In the genomic region with DNA sequence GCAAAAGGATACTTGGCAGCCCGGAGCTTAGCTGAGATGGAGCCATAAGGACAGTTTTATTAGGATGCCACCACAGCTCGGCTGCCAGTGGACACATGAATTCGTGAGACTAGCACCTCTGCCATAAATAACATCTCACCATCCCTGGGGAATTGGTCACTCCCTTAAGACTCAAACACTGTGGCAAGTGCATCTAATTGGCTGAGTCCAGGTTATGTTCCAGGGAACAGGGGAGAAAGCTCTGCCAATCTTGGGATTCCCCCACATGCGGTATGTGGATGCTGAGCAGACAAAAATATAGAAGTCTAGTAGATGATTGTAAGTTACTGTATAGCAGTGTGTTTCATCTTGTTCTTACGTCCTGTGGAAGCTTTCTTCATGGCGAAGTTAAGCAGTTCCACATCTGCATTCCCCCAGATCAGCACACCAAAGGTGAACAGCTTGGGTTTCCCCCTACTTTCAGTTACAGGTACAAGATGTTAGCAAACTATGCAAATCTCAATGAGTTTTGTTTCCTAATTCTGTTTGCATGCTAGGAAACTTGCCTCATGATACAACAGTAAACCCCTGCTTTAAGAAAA, we compare ENCODE assay signal across 10 cellular contexts.
A peak's percentile ranks its signal among the peaks of the same experiment; 100 is the strongest.
DNase-seq lines count a peak whose midpoint lies in the region; ATAC-seq, FAIRE-seq and TF ChIP-seq lines count a peak whose summit lies in the region.
"Had no signal": no experiment of that assay in that cellular context is flagged by ENCODE, and none has a peak within 500 bp of the region (broad histone marks: within the 10 kb centered on the region; RNA-seq: fewer than 3 reads in every experiment).

No MANE protein-coding gene starts in this region.

- no peak for TF ChIP-seq RAD21 in HepG2 (CRISPR knock-in tag; IDR thresholded peaks at IDR 0.05)

- H3K9me2 ChIP-seq in PC-3 (replicated peaks; ENCODE audit: low read length): no peaks in the 10 kb centered on the region

- no peak for FAIRE-seq in HepG2 (lab: Jason Lieb, UNC)

- no peaks in the 10 kb centered on the region for H3F3A ChIP-seq in PC-3 (ENCODE audit: low read length, unreplicated experiment)

- peak; percentile 53 for ATAC-seq in GM18519 (IDR thresholded peaks at IDR 0.05; ENCODE audit: low FRiP score, unreplicated experiment)
- peak; percentile 72 for ATAC-seq in GM21381 (IDR thresholded peaks at IDR 0.05; ENCODE audit: unreplicated experiment)
- ATAC-seq in HG03196 (IDR thresholded peaks at IDR 0.05; ENCODE audit: unreplicated experiment): peak; percentile 76
- ATAC-seq in mucosa of descending colon: peak; percentile 49
- no peak for ATAC-seq in PC-3
- no peak for ATAC-seq in HepG2

- 96% methylated on average over 6 of the region's 6 CpGs for WGBS in HepG2 (ENCODE audit: low lambda C conversion rate)

- H3K27me3 ChIP-seq in PC-3 (ENCODE audit: low read length) (no peaks in the 10 kb centered on the region), HepG2 (ENCODE audit: control insufficient read depth in 1 of 2, insufficient read depth in 2 of 2, low read length in 2 of 2) (no peaks in the 10 kb centered on the region; a peak in 1 of 5 replicates)

- intact Hi-C loops in mucosa of descending colon (cut with DNase I, micrococcal nuclease): no loop called here
- intact Hi-C loops in PC-3 (cut with micrococcal nuclease): no loop called here
- intact Hi-C loops in HepG2 (cut with micrococcal nuclease; ENCODE audit: unreplicated experiment): no loop called here
- intact Hi-C loops in posterior vena cava (cut with DNase I): no loop called here

- in situ Hi-C loops in G401 (cut with HindIII; ENCODE audit: low sequenced_read_pairs) (no loop called here), HepG2 (cut with HindIII; ENCODE audit: extremely low pct_ligation_motif_present, low pct_unique_long_range_greater_than_20kb) (no loop called here)

- BruUV-seq in PC-3 (replicated peaks; lab: Mats Ljungman, UMichigan) (no TSS peak), HepG2 (replicated peaks; lab: Mats Ljungman, UMichigan) (no TSS peak)

- no peaks in the 10 kb centered on the region for H3K36me3 ChIP-seq in mucosa of descending colon (ENCODE audit: low read depth)
- no peaks in the 10 kb centered on the region for H3K36me3 ChIP-seq in PC-3 (ENCODE audit: low read depth, low read length)
- H3K36me3 ChIP-seq in HepG2 (replicated peaks in 1 of 2; ENCODE audit: control insufficient read depth in 1 of 2, insufficient read depth in 2 of 2, low read length in 2 of 2): peaks cover 0 to 3% of the 10 kb centered on the region in 2 experiments; a peak in 1 of 5 replicates

- CTCF ChIA-PET in PC-3 (lab: Charles Lee): no interaction called here
- CTCF ChIA-PET in HepG2 (lab: Yijun Ruan, JAX; ENCODE audit: low intra/inter-chr PET ratio, low total read pairs): no interaction called here

- TF ChIP-seq POLR2A in HepG2 (IDR thresholded peaks at IDR 0.05; ENCODE audit: insufficient read depth in 1 of 2, low read depth in 2 of 2, low read length in 2 of 2): no peak

- H3K4me1 ChIP-seq in mucosa of descending colon (ENCODE audit: low read depth) (peaks cover 7% of the 10 kb centered on the region), PC-3 (ENCODE audit: insufficient read depth, low read length) (no peaks in the 10 kb centered on the region), HepG2 (ENCODE audit: insufficient read depth, low read length) (no peaks in the 10 kb centered on the region)

- TF ChIP-seq CTCF in mucosa of descending colon (IDR thresholded peaks at IDR 0.05) (no peak), PC-3 (conservative IDR thresholded peaks at IDR 0.05; ENCODE audit: low read depth, low read length) (no peak), HepG2 (CRISPR knock-in tag; IDR thresholded peaks at IDR 0.05) (no peak)

- TF ChIP-seq EP300 in HepG2 (IDR thresholded peaks at IDR 0.05; ENCODE audit: low read depth in 2 of 2, low read length in 2 of 2) (no peak), HepG2 (CRISPR knock-in tag; IDR thresholded peaks at IDR 0.05; ENCODE audit: borderline replicate concordance) (no peak)

- H3K4me3 ChIP-seq in mucosa of descending colon (no peak overlapping the region), PC-3 (ENCODE audit: low read length) (no peak overlapping the region), HepG2 (replicated peaks in 1 of 3; ENCODE audit: insufficient read depth in 1 of 3, low read depth in 2 of 3, low read length in 3 of 3) (no peak overlapping the region)
- H3K4me3 ChIP-seq: smooth muscle cell had no signal

- H3K79me2 ChIP-seq in PC-3 (ENCODE audit: low read length) (no peaks in the 10 kb centered on the region), HepG2 (ENCODE audit: insufficient read depth, low read length) (no peaks in the 10 kb centered on the region)

- H3K4me2 ChIP-seq in PC-3 (ENCODE audit: low read length) (no peak overlapping the region), HepG2 (ENCODE audit: low read depth, low read length) (no peak overlapping the region)
- H3K4me2 ChIP-seq: smooth muscle cell had no signal

- H2AFZ ChIP-seq in PC-3 (ENCODE audit: low read length) (no peak overlapping the region), HepG2 (ENCODE audit: low read length) (no peak overlapping the region)

- DNase-seq in mucosa of descending colon (no peak), G401 (ENCODE audit: low spot score) (no peak), PC-3 (no peak), HepG2 (ENCODE audit: low spot score) (no peak), posterior vena cava (ENCODE audit: low spot score) (no peak)
- DNase-seq: NCI-H446 treated with DMSO at 0.1 percent for 48 hours had no signal

- POLR2A ChIA-PET in PC-3 (lab: Charles Lee; ENCODE audit: unreplicated experiment) (no interaction called here), HepG2 (lab: Yijun Ruan, JAX) (no interaction called here)

- H3K27ac ChIP-seq in PC-3 (ENCODE audit: low read length) (no peak overlapping the region), HepG2 (ENCODE audit: extremely low read length, insufficient read depth, low read length) (no peak overlapping the region)

- no peaks in the 10 kb centered on the region for H3K9me3 ChIP-seq in mucosa of descending colon
- no peaks in the 10 kb centered on the region for H3K9me3 ChIP-seq in PC-3 (ENCODE audit: low read length)
- H3K9me3 ChIP-seq in HepG2 (ENCODE audit: low read length): no peaks in the 10 kb centered on the region

- H4K20me1 ChIP-seq in PC-3 (ENCODE audit: low read length): no peaks in the 10 kb centered on the region
- H4K20me1 ChIP-seq in HepG2 (ENCODE audit: insufficient read depth, low read length): no peaks in the 10 kb centered on the region

- no peak overlapping the region for H3K9ac ChIP-seq in PC-3 (ENCODE audit: low read length)
- H3K9ac ChIP-seq in HepG2 (ENCODE audit: insufficient read depth, low read depth, low read length): no peak overlapping the region

TF ChIP-seq in HepG2, 621 proteins besides CTCF, POLR2A, EP300 and RAD21:
- TF ChIP-seq HCFC1 (IDR thresholded peaks at IDR 0.05; ENCODE audit: low read depth, low read length) (no peak), MAFK (conservative IDR thresholded peaks at IDR 0.05 in 1 of 2, IDR thresholded peaks at IDR 0.05 in 1 of 2; ENCODE audit: low read length in 2 of 2) (0 out of 4 replicates have a peak, but pooled peaks of 1 of the 2 experiments have one; percentile 9)

Comparison
In these comparisons a context has a peak if more than half of its experiments do, and no peak if none do; other contexts are left out.
1. ATAC-seq: peak in GM18519 (single experiment), GM21381 (single experiment), HG03196 (single experiment) and mucosa of descending colon (single experiment); none in PC-3 (single experiment) and HepG2 (single experiment).